Comparison of ENCODE assay signal across 18 cellular contexts in genomic region chr5:139838381-139839197, GRCh38. TPM values are rescaled to one million over a fixed set of nuclear protein-coding genes. Genes with fewer than 3 reads are reported as not detected.
DNase-seq lines count a peak whose midpoint lies in the region; ATAC-seq and TF ChIP-seq lines count a peak whose summit lies in the region.
"Had no signal": no experiment of that assay in that cellular context is flagged by ENCODE, and none has a peak within 500 bp of the region (broad histone marks: within the 10 kb centered on the region; RNA-seq: fewer than 3 reads in every experiment).

No MANE protein-coding gene starts in this region.

- no peak overlapping the region for H3K27ac ChIP-seq in IMR-90 (ENCODE audit: insufficient read depth, low read length)
- no peak overlapping the region for H3K27ac ChIP-seq in neuronal stem cell (replicated peaks; ENCODE audit: low read length)
- no peak overlapping the region for H3K27ac ChIP-seq in upper lobe of right lung
- H3K27ac ChIP-seq: BLaER1 treated with 17β-estradiol and CSF1 and Interleukin-3, amounts not matched to agents 10 nM and 100 nM had no signal

- no peak overlapping the region for H2AK5ac ChIP-seq in IMR-90 (ENCODE audit: low read depth, low read length)
- no peak overlapping the region for H2AK5ac ChIP-seq in neuronal stem cell (ENCODE audit: low read depth, low read length)

- H3K9me3 Mint-ChIP-seq in activated naive CD8-positive, alpha-beta T cell treated with anti-CD3 and anti-CD28 coated beads, Interleukin-2, amount 10 ng/mL, durations not matched to agents 7 days and 5 days: no peaks in the 10 kb centered on the region
- no peaks in the 10 kb centered on the region for H3K9me3 Mint-ChIP-seq in activated naive CD8-positive, alpha-beta T cell treated with anti-CD3 and anti-CD28 coated beads, Interleukin-2, amount 50 U/mL, for 24 hours
- H3K9me3 Mint-ChIP-seq: CD4-positive, alpha-beta T cell; GM23338; H9; IgD-negative memory B cell had no signal

- intact Hi-C loops in IMR-90 (cut with micrococcal nuclease): no loop called here
- intact Hi-C loops in upper lobe of right lung (cut with DNase I): no loop called here

- no peak overlapping the region for H3K27ac Mint-ChIP-seq in activated naive CD8-positive, alpha-beta T cell treated with anti-CD3 and anti-CD28 coated beads, Interleukin-2, amount 10 ng/mL, durations not matched to agents 7 days and 5 days
- no peak overlapping the region for H3K27ac Mint-ChIP-seq in activated naive CD8-positive, alpha-beta T cell treated with anti-CD3 and anti-CD28 coated beads, Interleukin-2, amount 50 U/mL, for 24 hours
- H3K27ac Mint-ChIP-seq: CD4-positive, alpha-beta T cell; GM23338; H9; IgD-negative memory B cell had no signal

- H2BK15ac ChIP-seq in IMR-90 (ENCODE audit: low read depth, low read length): no peak overlapping the region
- no peak overlapping the region for H2BK15ac ChIP-seq in neuronal stem cell (ENCODE audit: low read length)

- no peaks in the 10 kb centered on the region for H3K4me1 ChIP-seq in IMR-90 (ENCODE audit: control insufficient read depth, insufficient read depth, low read length)
- H3K4me1 ChIP-seq in neuronal stem cell (ENCODE audit: control insufficient read depth in 2 of 2, insufficient read depth in 1 of 2, low read depth in 1 of 2, low read length in 2 of 2): no peaks in the 10 kb centered on the region
- H3K4me1 ChIP-seq in upper lobe of right lung: no peaks in the 10 kb centered on the region
- H3K4me1 ChIP-seq: BLaER1 treated with 17β-estradiol and CSF1 and Interleukin-3, amounts not matched to agents 10 nM and 100 nM had no signal

- H3K9me3 ChIP-seq in IMR-90 (ENCODE audit: control insufficient read depth, insufficient read depth, low read length): no peaks in the 10 kb centered on the region
- no peaks in the 10 kb centered on the region for H3K9me3 ChIP-seq in neuronal stem cell (replicated peaks in 1 of 2; ENCODE audit: control insufficient read depth in 2 of 2, insufficient read depth in 1 of 2, low read depth in 1 of 2, low read length in 2 of 2)
- no peaks in the 10 kb centered on the region for H3K9me3 ChIP-seq in upper lobe of right lung
- H3K9me3 ChIP-seq: BLaER1 treated with 17β-estradiol and CSF1 and Interleukin-3, amounts not matched to agents 10 nM and 100 nM had no signal

- no peak for ATAC-seq in activated naive CD8-positive, alpha-beta T cell treated with anti-CD3 and anti-CD28 coated beads, Interleukin-2, amount 10 ng/mL, durations not matched to agents 7 days and 5 days (ENCODE audit: low read depth)
- ATAC-seq in activated naive CD8-positive, alpha-beta T cell treated with anti-CD3 and anti-CD28 coated beads, Interleukin-2, amount 50 U/mL, for 24 hours: no peak
- no peak for ATAC-seq in IMR-90 (ENCODE audit: low read depth)
- ATAC-seq in upper lobe of right lung: no peak
- no peak for ATAC-seq in GM21529 (IDR thresholded peaks at IDR 0.05; ENCODE audit: unreplicated experiment)
- ATAC-seq in HG03565 (IDR thresholded peaks at IDR 0.05; ENCODE audit: unreplicated experiment): no peak
- ATAC-seq: GM12878, GM23338 had no signal

- WGBS in IMR-90 (ENCODE audit: extremely low coverage in 2 of 2, insufficient read length in 1 of 2), 2 experiments: 30% methylated on average over 3 of the region's 12 CpGs; no CpG with 5 or more reads in 1 of the 2 experiments
- no CpG with 5 or more reads among the region's 12 CpGs for WGBS in neuronal stem cell (ENCODE audit: extremely low coverage in 2 of 2, insufficient read length in 2 of 2, insufficient replicate concordance in 1 of 2), 2 donors

- no peak for TF ChIP-seq RAD21 in IMR-90 (IDR thresholded peaks at IDR 0.05; ENCODE audit: low read length)

- H3K56ac ChIP-seq in IMR-90 (ENCODE audit: extremely low read depth, insufficient read depth, low read length): no peak overlapping the region

- H2AFZ ChIP-seq in IMR-90 (replicated peaks; ENCODE audit: low read length, poor library complexity) (peak overlapping the region; percentile 66), neuronal stem cell (ENCODE audit: low read length) (no peak overlapping the region)
- H2AFZ ChIP-seq: GM23338 had no signal

- no peak for TF ChIP-seq POLR2A in IMR-90 (IDR thresholded peaks at IDR 0.05; ENCODE audit: low read depth, low read length)

- H3K36me3 Mint-ChIP-seq in activated naive CD8-positive, alpha-beta T cell treated with anti-CD3 and anti-CD28 coated beads, Interleukin-2, amount 10 ng/mL, durations not matched to agents 7 days and 5 days: no peaks in the 10 kb centered on the region
- H3K36me3 Mint-ChIP-seq in activated naive CD8-positive, alpha-beta T cell treated with anti-CD3 and anti-CD28 coated beads, Interleukin-2, amount 50 U/mL, for 24 hours (ENCODE audit: low read depth): no peaks in the 10 kb centered on the region

- H3K9ac ChIP-seq in IMR-90 (ENCODE audit: low read depth, low read length): no peak overlapping the region
- no peak overlapping the region for H3K9ac ChIP-seq in neuronal stem cell (ENCODE audit: low read depth, low read length, poor library complexity)
- H3K9ac ChIP-seq: BLaER1 treated with 17β-estradiol and CSF1 and Interleukin-3, amounts not matched to agents 10 nM and 100 nM had no signal

- H3K23ac ChIP-seq in IMR-90 (ENCODE audit: low read depth, low read length) (no peak overlapping the region), neuronal stem cell (ENCODE audit: low read depth, low read length, poor library complexity) (peak overlapping the region; percentile 60)

- in situ Hi-C loops in IMR-90 (cut with MboI; ENCODE audit: low sequenced_read_pairs): no loop called here

- no peak overlapping the region for H3K4me2 ChIP-seq in IMR-90 (ENCODE audit: low read depth, low read length)
- H3K4me2 ChIP-seq in neuronal stem cell (ENCODE audit: insufficient read depth, low read length, poor library complexity, severe bottlenecking): no peak overlapping the region
- H3K4me2 ChIP-seq: BLaER1 treated with 17β-estradiol and CSF1 and Interleukin-3, amounts not matched to agents 10 nM and 100 nM; GM23338 had no signal

- no peak overlapping the region for H2AK9ac ChIP-seq in IMR-90 (replicated peaks; ENCODE audit: low read depth, low read length, poor library complexity)

- H3K4me1 Mint-ChIP-seq in activated naive CD8-positive, alpha-beta T cell treated with anti-CD3 and anti-CD28 coated beads, Interleukin-2, amount 10 ng/mL, durations not matched to agents 7 days and 5 days: no peaks in the 10 kb centered on the region
- H3K4me1 Mint-ChIP-seq in activated naive CD8-positive, alpha-beta T cell treated with anti-CD3 and anti-CD28 coated beads, Interleukin-2, amount 50 U/mL, for 24 hours: no peaks in the 10 kb centered on the region
- H3K4me1 Mint-ChIP-seq: GM23338, H9, IgD-negative memory B cell had no signal

- H3K36me3 ChIP-seq in IMR-90 (ENCODE audit: control insufficient read depth, insufficient read depth, low read length) (no peaks in the 10 kb centered on the region), neuronal stem cell (replicated peaks in 1 of 2; ENCODE audit: control insufficient read depth in 2 of 2, insufficient read depth in 2 of 2, low read length in 2 of 2) (no peaks in the 10 kb centered on the region), upper lobe of right lung (no peaks in the 10 kb centered on the region)
- H3K36me3 ChIP-seq: BLaER1 treated with 17β-estradiol and CSF1 and Interleukin-3, amounts not matched to agents 10 nM and 100 nM had no signal

- H2BK20ac ChIP-seq in IMR-90 (ENCODE audit: low read depth, low read length): no peak overlapping the region

- TF ChIP-seq CTCF in IMR-90 (conservative IDR thresholded peaks at IDR 0.05; ENCODE audit: low read depth, low read length): no peak
- TF ChIP-seq CTCF in upper lobe of right lung (IDR thresholded peaks at IDR 0.05): no peak

- no peaks in the 10 kb centered on the region for H4K20me1 ChIP-seq in IMR-90 (ENCODE audit: insufficient read depth, low read length)

- H3K79me1 ChIP-seq in IMR-90 (ENCODE audit: low read depth in 1 of 2, low read length in 2 of 2) (no peaks in the 10 kb centered on the region), neuronal stem cell (ENCODE audit: low read depth, low read length) (no peaks in the 10 kb centered on the region)

- H4K91ac ChIP-seq in IMR-90 (ENCODE audit: insufficient read depth, low read depth, low read length) (no peak overlapping the region), neuronal stem cell (ENCODE audit: low read depth, low read length, poor library complexity) (no peak overlapping the region)

- POLR2A ChIA-PET in activated naive CD8-positive, alpha-beta T cell treated with anti-CD3 and anti-CD28 coated beads, Interleukin-2, amount 10 ng/mL, durations not matched to agents 7 days and 5 days (lab: Charles Lee): no interaction called here
- POLR2A ChIA-PET in IMR-90 (lab: Charles Lee; ENCODE audit: unreplicated experiment): no interaction called here

- H2BK12ac ChIP-seq in neuronal stem cell (ENCODE audit: low read length): no peak overlapping the region

- H3K27me3 ChIP-seq in IMR-90 (ENCODE audit: control insufficient read depth, insufficient read depth, low read length): peaks cover 21% of the 10 kb centered on the region
- H3K27me3 ChIP-seq in neuronal stem cell (ENCODE audit: control insufficient read depth in 3 of 3, insufficient read depth in 3 of 3, low read depth in 1 of 3, low read length in 3 of 3): peaks cover 0 to 59% (median 6%) of the 10 kb centered on the region in 3 experiments
- H3K27me3 ChIP-seq in upper lobe of right lung: no peaks in the 10 kb centered on the region
- H3K27me3 ChIP-seq: BLaER1 treated with 17β-estradiol and CSF1 and Interleukin-3, amounts not matched to agents 10 nM and 100 nM had no signal

- H4K5ac ChIP-seq in IMR-90 (ENCODE audit: low read depth, low read length): no peak overlapping the region

- no TSS peak for BruUV-seq in IMR-90 (replicated peaks; lab: Mats Ljungman, UMichigan)

- H3K4me3 ChIP-seq in IMR-90 (ENCODE audit: insufficient read depth, low read depth, low read length) (no peak overlapping the region), neuronal stem cell (ENCODE audit: low read length in 2 of 2) (no peak overlapping the region), upper lobe of right lung (no peak overlapping the region)
- H3K4me3 ChIP-seq: BLaER1 treated with 17β-estradiol and CSF1 and Interleukin-3, amounts not matched to agents 10 nM and 100 nM; GM12878; GM23338 had no signal

- peak; percentile 17 for DNase-seq in activated naive CD8-positive, alpha-beta T cell treated with anti-CD3 and anti-CD28 coated beads, Interleukin-2, amount 10 ng/mL, durations not matched to agents 7 days and 5 days
- DNase-seq in activated naive CD8-positive, alpha-beta T cell treated with anti-CD3 and anti-CD28 coated beads, Interleukin-2, amount 50 U/mL, for 24 hours: no peak
- DNase-seq in IMR-90 (no peak), neuronal stem cell (ENCODE audit: low spot score) (no peak), upper lobe of right lung (peak; percentile 52)
- DNase-seq: ACHN; Calu3; CD4-positive, alpha-beta T cell; DMS 273 treated with DMSO at 0.1 percent for 48 hours; DMS79; H9 had no signal

- CTCF ChIA-PET in IMR-90 (lab: Yijun Ruan, JAX): no interaction called here

- H3K4ac ChIP-seq in IMR-90 (ENCODE audit: low read depth, low read length) (no peak overlapping the region), neuronal stem cell (ENCODE audit: low read length) (no peak overlapping the region)

- no peak overlapping the region for H3K14ac ChIP-seq in IMR-90 (replicated peaks; ENCODE audit: low read depth, low read length)
- H3K14ac ChIP-seq in neuronal stem cell (ENCODE audit: low read length): no peak overlapping the region

- H3K27me3 Mint-ChIP-seq in activated naive CD8-positive, alpha-beta T cell treated with anti-CD3 and anti-CD28 coated beads, Interleukin-2, amount 10 ng/mL, durations not matched to agents 7 days and 5 days: peaks cover 6% of the 10 kb centered on the region
- H3K27me3 Mint-ChIP-seq in activated naive CD8-positive, alpha-beta T cell treated with anti-CD3 and anti-CD28 coated beads, Interleukin-2, amount 50 U/mL, for 24 hours: peaks cover 19% of the 10 kb centered on the region

- no peak overlapping the region for H3K18ac ChIP-seq in IMR-90 (ENCODE audit: low read depth, low read length)
- H3K18ac ChIP-seq in neuronal stem cell (ENCODE audit: low read length): peak overlapping the region; percentile 6

- H4K8ac ChIP-seq in IMR-90 (ENCODE audit: low read depth in 2 of 2, low read length in 2 of 2) (no peak overlapping the region), neuronal stem cell (ENCODE audit: low read depth, low read length) (no peak overlapping the region)

- H3K9me1 ChIP-seq in IMR-90 (ENCODE audit: insufficient read depth, low read length): no peaks in the 10 kb centered on the region

- dilution Hi-C loops in IMR-90 (cut with HindIII; ENCODE audit: low sequenced_read_pairs, unreplicated experiment): no loop called here

- H3K4me3 Mint-ChIP-seq in activated naive CD8-positive, alpha-beta T cell treated with anti-CD3 and anti-CD28 coated beads, Interleukin-2, amount 10 ng/mL, durations not matched to agents 7 days and 5 days: no peak overlapping the region
- H3K4me3 Mint-ChIP-seq in activated naive CD8-positive, alpha-beta T cell treated with anti-CD3 and anti-CD28 coated beads, Interleukin-2, amount 50 U/mL, for 24 hours: no peak overlapping the region
- H3K4me3 Mint-ChIP-seq: CD4-positive, alpha-beta T cell; GM23338; H9; IgD-negative memory B cell had no signal

- no peak overlapping the region for H2BK120ac ChIP-seq in IMR-90 (ENCODE audit: low read depth, low read length)
- H2BK120ac ChIP-seq in neuronal stem cell (ENCODE audit: low read depth, low read length): no peak overlapping the region

- H2BK5ac ChIP-seq in IMR-90 (ENCODE audit: low read depth, low read length, poor library complexity, severe bottlenecking): no peak overlapping the region
- H2BK5ac ChIP-seq in neuronal stem cell (ENCODE audit: low read length): peak overlapping the region; percentile 31

RNA-seq across cellular contexts. Expression of gene PSD2, which starts 43.0 kb away (rescaled TPM):
- total RNA-seq in activated naive CD8-positive, alpha-beta T cell treated with anti-CD3 and anti-CD28 coated beads, Interleukin-2, amount 10 ng/mL, durations not matched to agents 7 days and 5 days: under 1 TPM; 0.08 to 0.09 TPM
- total RNA-seq in IMR-90 (2012; rRNA removed) (not detected in 2 replicates), upper lobe of right lung (not detected)
- polyA plus RNA-seq in IMR-90 (2012; rRNA removed): 0.03 and 0.05 TPM in 2 replicates
- 0.03 and 0.06 TPM in 2 replicates for polyA plus RNA-seq in IMR-90 (2012; cell fraction: cytosol; rRNA removed)
- polyA plus RNA-seq in IMR-90 (2012; cell fraction: nucleus; rRNA removed; ENCODE audit: low replicate concordance): 0.11 and 0.16 TPM in 2 replicates
- 0.92 TPM for polyA plus RNA-seq in neuronal stem cell (2013, experiment 1 of 2)
- polyA plus RNA-seq in neuronal stem cell (2013, experiment 2 of 2): 0.93 TPM
- total RNA-seq: Calu3, GM12878, HT-29 had no signal
- polyA plus RNA-seq: IgD-negative memory B cell had no signal

Comparison
In these comparisons a context has a peak if more than half of its experiments do, and no peak if none do; other contexts are left out.
1. DNase-seq: peak in activated naive CD8-positive, alpha-beta T cell treated with anti-CD3 and anti-CD28 coated beads, Interleukin-2, amount 10 ng/mL, durations not matched to agents 7 days and 5 days (single experiment) and upper lobe of right lung (single experiment); none in activated naive CD8-positive, alpha-beta T cell treated with anti-CD3 and anti-CD28 coated beads, Interleukin-2, amount 50 U/mL, for 24 hours (single experiment), IMR-90 (single experiment) and neuronal stem cell (single experiment).